Comparison of ENCODE assay signal across 13 cellular contexts in genomic region chrX:93538575-93538974, GRCh38.
DNase-seq lines count a peak whose midpoint lies in the region; TF ChIP-seq lines count a peak whose summit lies in the region.
"Had no signal": no experiment of that assay in that cellular context is flagged by ENCODE, and none has a peak within 500 bp of the region (broad histone marks: within the 10 kb centered on the region; RNA-seq: fewer than 3 reads in every experiment).

No MANE protein-coding gene starts in this region.

- H3K36me3 Mint-ChIP-seq in glutamatergic neuron (ENCODE audit: unreplicated experiment): no peaks in the 10 kb centered on the region
- H3K36me3 Mint-ChIP-seq in T-helper 2 cell treated with Interferon-gamma antibody and Interleukin-4, amounts not matched to agents 5 μg/mL and 100 μg/mL, for 36 hours (ENCODE audit: low read depth): no peaks in the 10 kb centered on the region
- H3K36me3 Mint-ChIP-seq: activated naive CD8-positive, alpha-beta T cell treated with anti-CD3 and anti-CD28 coated beads, Interleukin-2, amount 10 ng/mL, durations not matched to agents 7 days and 5 days had no signal

- H3K27ac ChIP-seq in 22Rv1: no peak overlapping the region
- H3K27ac ChIP-seq in PC-9: no peak overlapping the region

- DNase-seq in PC-9 (no peak), glutamatergic neuron (no peak), COR-L47 (lab: John Stamatoyannopoulos, UW) (no peak), nucleus accumbens (lab: John Stamatoyannopoulos, UW) (no peak), NCI-H2196 (lab: John Stamatoyannopoulos, UW; ENCODE audit: unreplicated experiment) (no peak)
- DNase-seq in T-helper 2 cell treated with Interferon-gamma antibody and Interleukin-4, amounts not matched to agents 5 μg/mL and 100 μg/mL, for 36 hours (ENCODE audit: low spot score): no peak
- DNase-seq: activated B cell treated with CpG ODN at 0.5 μM for 24 hours; activated naive CD8-positive, alpha-beta T cell treated with anti-CD3 and anti-CD28 coated beads, Interleukin-2, amount 10 ng/mL, durations not matched to agents 7 days and 5 days; CD4-positive, alpha-beta T cell; NCI-H524 treated with DMSO at 0.1 percent for 48 hours; substantia nigra had no signal

- H3K9me2 ChIP-seq in PC-9 (ENCODE audit: insufficient read depth): no peaks in the 10 kb centered on the region

- CTCF ChIA-PET in PC-9 (lab: Charles Lee): no interaction called here

- no peaks in the 10 kb centered on the region for H3F3A ChIP-seq in PC-9 (ENCODE audit: insufficient read depth, low read depth)

- TF ChIP-seq CTCF in 22Rv1 (IDR thresholded peaks at IDR 0.05) (peak; percentile 58), GM12875 (IDR thresholded peaks at IDR 0.05; ENCODE audit: borderline replicate concordance, insufficient read depth, low read depth, low read length) (0 out of 2 replicates have a peak, but pooled peaks have one; percentile 1), PC-9 (conservative IDR thresholded peaks at IDR 0.05) (peak; percentile 59), glutamatergic neuron (IDR thresholded peaks at IDR 0.05; ENCODE audit: partially characterized antibody, unreplicated experiment) (peak; percentile 29)

- no peaks in the 10 kb centered on the region for H3K27me3 ChIP-seq in PC-9 (ENCODE audit: insufficient read depth, low read depth)

- no peaks in the 10 kb centered on the region for H3K9me3 ChIP-seq in PC-9 (ENCODE audit: insufficient read depth, low read depth)

- H3K27me3 Mint-ChIP-seq in glutamatergic neuron (ENCODE audit: unreplicated experiment): no peaks in the 10 kb centered on the region
- H3K27me3 Mint-ChIP-seq in T-helper 2 cell treated with Interferon-gamma antibody and Interleukin-4, amounts not matched to agents 5 μg/mL and 100 μg/mL, for 36 hours (ENCODE audit: low read depth): no peaks in the 10 kb centered on the region
- H3K27me3 Mint-ChIP-seq: activated B cell treated with CpG ODN at 0.5 μM for 24 hours; activated naive CD8-positive, alpha-beta T cell treated with anti-CD3 and anti-CD28 coated beads, Interleukin-2, amount 10 ng/mL, durations not matched to agents 7 days and 5 days; CD4-positive, alpha-beta T cell had no signal

- BruUV-seq in PC-9 (replicated peaks; lab: Mats Ljungman, UMichigan): no TSS peak

- no peaks in the 10 kb centered on the region for H3K79me2 ChIP-seq in PC-9 (ENCODE audit: low read depth)

- no peak overlapping the region for H3K4me2 ChIP-seq in PC-9

- H3K9me3 Mint-ChIP-seq in glutamatergic neuron (ENCODE audit: unreplicated experiment): no peaks in the 10 kb centered on the region
- H3K9me3 Mint-ChIP-seq in T-helper 2 cell treated with Interferon-gamma antibody and Interleukin-4, amounts not matched to agents 5 μg/mL and 100 μg/mL, for 36 hours: no peaks in the 10 kb centered on the region
- H3K9me3 Mint-ChIP-seq: activated B cell treated with CpG ODN at 0.5 μM for 24 hours; activated naive CD8-positive, alpha-beta T cell treated with anti-CD3 and anti-CD28 coated beads, Interleukin-2, amount 10 ng/mL, durations not matched to agents 7 days and 5 days; CD4-positive, alpha-beta T cell had no signal

- POLR2A ChIA-PET in PC-9 (lab: Charles Lee; ENCODE audit: unreplicated experiment): no interaction called here

- H3K4me3 Mint-ChIP-seq in glutamatergic neuron (ENCODE audit: unreplicated experiment): no peak overlapping the region
- H3K4me3 Mint-ChIP-seq in T-helper 2 cell treated with Interferon-gamma antibody and Interleukin-4, amounts not matched to agents 5 μg/mL and 100 μg/mL, for 36 hours: no peak overlapping the region
- H3K4me3 Mint-ChIP-seq: activated B cell treated with CpG ODN at 0.5 μM for 24 hours; activated naive CD8-positive, alpha-beta T cell treated with anti-CD3 and anti-CD28 coated beads, Interleukin-2, amount 10 ng/mL, durations not matched to agents 7 days and 5 days; CD4-positive, alpha-beta T cell had no signal

- no peaks in the 10 kb centered on the region for H3K4me1 ChIP-seq in PC-9 (replicated peaks; ENCODE audit: insufficient read depth)

- H3K36me3 ChIP-seq in PC-9 (ENCODE audit: low read depth): no peaks in the 10 kb centered on the region

- intact Hi-C loops in PC-9 (cut with micrococcal nuclease; ENCODE audit: unreplicated experiment): loop anchor here (5.0 kb wide), 1 partner anchor 1306 kb away; no protein-coding TSS in a partner anchor

- H4K20me1 ChIP-seq in PC-9 (ENCODE audit: insufficient read depth): no peaks in the 10 kb centered on the region

- no peaks in the 10 kb centered on the region for H3K4me1 Mint-ChIP-seq in glutamatergic neuron (ENCODE audit: low read depth, unreplicated experiment)
- H3K4me1 Mint-ChIP-seq in T-helper 2 cell treated with Interferon-gamma antibody and Interleukin-4, amounts not matched to agents 5 μg/mL and 100 μg/mL, for 36 hours (ENCODE audit: low read depth): no peaks in the 10 kb centered on the region
- H3K4me1 Mint-ChIP-seq: activated B cell treated with CpG ODN at 0.5 μM for 24 hours; activated naive CD8-positive, alpha-beta T cell treated with anti-CD3 and anti-CD28 coated beads, Interleukin-2, amount 10 ng/mL, durations not matched to agents 7 days and 5 days had no signal

- no peak overlapping the region for H3K27ac Mint-ChIP-seq in glutamatergic neuron (ENCODE audit: unreplicated experiment)
- H3K27ac Mint-ChIP-seq in T-helper 2 cell treated with Interferon-gamma antibody and Interleukin-4, amounts not matched to agents 5 μg/mL and 100 μg/mL, for 36 hours: no peak overlapping the region
- H3K27ac Mint-ChIP-seq: activated B cell treated with CpG ODN at 0.5 μM for 24 hours; activated naive CD8-positive, alpha-beta T cell treated with anti-CD3 and anti-CD28 coated beads, Interleukin-2, amount 10 ng/mL, durations not matched to agents 7 days and 5 days; CD4-positive, alpha-beta T cell had no signal

- no peak overlapping the region for H2AFZ ChIP-seq in PC-9

- H3K4me3 ChIP-seq in GM12875 (ENCODE audit: low read depth, low read length) (no peak overlapping the region), PC-9 (no peak overlapping the region)

Comparison
In these comparisons a context has a peak if more than half of its experiments do, and no peak if none do; other contexts are left out.
1. CTCF ChIP-seq: peak in every context shown above with its lines; median percentile 59 in PC-9; 58 in 22Rv1; 29 in glutamatergic neuron; 1 in GM12875.